In the genomic region with DNA sequence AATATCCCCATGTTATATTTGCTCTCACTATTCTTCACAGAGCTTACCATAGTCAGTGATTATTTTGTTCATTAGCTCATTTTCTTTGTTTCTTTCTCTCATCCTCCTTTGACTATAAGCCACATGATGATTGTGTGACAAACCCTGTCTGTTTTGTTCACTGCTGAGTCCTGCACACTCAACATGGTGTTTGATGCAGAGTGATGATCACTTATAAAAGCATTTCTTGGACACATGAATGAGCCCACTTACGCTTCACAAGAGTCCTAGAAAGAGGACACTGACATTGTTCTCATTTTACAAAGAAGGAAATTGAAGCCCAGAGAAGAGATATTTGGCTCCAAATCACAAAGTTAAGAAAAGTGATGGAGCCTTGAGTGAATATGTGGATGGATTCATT, we compare ENCODE assay signal across 1 cellular context.
TF ChIP-seq lines count a peak whose summit lies in the region.

No MANE protein-coding gene starts in this region.

TF ChIP-seq in IMR-90, 13 proteins besides CTCF, POLR2A, EP300 and RAD21 (continued from another document):
- no peak for TF ChIP-seq NFE2L2 (IDR thresholded peaks at IDR 0.05; ENCODE audit: low read depth, low read length)
